12 cellular contexts compared by ENCODE assay signal in genomic region chr19:11927227-11927626, GRCh38.
"Had no signal": no experiment of that assay in that cellular context is flagged by ENCODE, and none has a peak within 500 bp of the region (broad histone marks: within the 10 kb centered on the region; RNA-seq: fewer than 3 reads in every experiment).

No MANE protein-coding gene starts in this region.

- DNase-seq: activated CD4-positive, alpha-beta memory T cell treated with anti-CD3 and anti-CD28 coated beads for 36 hours; activated CD8-positive, alpha-beta memory T cell treated with anti-CD3 and anti-CD28 coated beads, Interleukin-2, amount 10 ng/mL, durations not matched to agents 7 days and 5 days; activated effector memory CD4-positive, alpha-beta T cell treated with Interleukin-2 at 50 U/mL for 16 hours; activated naive CD4-positive, alpha-beta T cell treated with anti-CD3 and anti-CD28 coated beads, Interleukin-2, amount 50 U/mL, for 16 hours; activated T-cell treated with anti-CD3 and anti-CD28 coated beads, Interleukin-2, amount 50 U/mL, for 1 hour; colonic mucosa; esophagus squamous epithelium; hippocampal formation; left ventricle myocardium inferior; T-helper 1 cell; thyroid gland had no signal

- H3K4me1 ChIP-seq: colonic mucosa had no signal

- H3K4me3 ChIP-seq: colonic mucosa, esophagus squamous epithelium, left ventricle myocardium inferior, thyroid gland had no signal

- ATAC-seq: activated CD8-positive, alpha-beta memory T cell treated with anti-CD3 and anti-CD28 coated beads, Interleukin-2, amount 10 ng/mL, durations not matched to agents 7 days and 5 days; stimulated activated effector memory CD8-positive, alpha-beta T cell treated with anti-CD3 and anti-CD28 coated beads, Interleukin-12 subunit alpha, Interleukin-12 subunit beta, amount 100 ng/mL, for 72 hours had no signal

- H3K27me3 ChIP-seq: colonic mucosa, esophagus squamous epithelium, thyroid gland had no signal

- H3K36me3 ChIP-seq: colonic mucosa, thyroid gland had no signal

- H3K9me3 Mint-ChIP-seq: stimulated activated effector memory CD8-positive, alpha-beta T cell treated with anti-CD3 and anti-CD28 coated beads, Interleukin-12 subunit alpha, Interleukin-12 subunit beta, amount 100 ng/mL, for 72 hours had no signal

- H3K9me3 ChIP-seq: colonic mucosa, esophagus squamous epithelium, left ventricle myocardium inferior, thyroid gland had no signal

- H3K27ac Mint-ChIP-seq: stimulated activated effector memory CD8-positive, alpha-beta T cell treated with anti-CD3 and anti-CD28 coated beads, Interleukin-12 subunit alpha, Interleukin-12 subunit beta, amount 100 ng/mL, for 72 hours had no signal

- H3K27me3 Mint-ChIP-seq: activated CD4-positive, alpha-beta memory T cell treated with anti-CD3 and anti-CD28 coated beads for 36 hours; activated CD8-positive, alpha-beta memory T cell treated with anti-CD3 and anti-CD28 coated beads, Interleukin-2, amount 10 ng/mL, durations not matched to agents 7 days and 5 days had no signal

- H3K27ac ChIP-seq: colonic mucosa, esophagus squamous epithelium, left ventricle myocardium inferior, thyroid gland had no signal
